1 cellular context compared by ENCODE assay signal in genomic region chr5:123585871-123586270, GRCh38.
TF ChIP-seq lines count a peak whose summit lies in the region.

No MANE protein-coding gene starts in this region.

TF ChIP-seq in A549, 52 proteins besides CTCF, POLR2A, EP300 and RAD21 (continued from another document):
- TF ChIP-seq USF2 (IDR thresholded peaks at IDR 0.05) (no peak), TP53 (CRISPR knock-in tag; IDR thresholded peaks at IDR 0.05) (no peak)
